ENCODE assay signal across 22 cellular contexts in genomic region chr3:72579191-72579580, GRCh38.
"Had no signal": no experiment of that assay in that cellular context is flagged by ENCODE, and none has a peak within 500 bp of the region (broad histone marks: within the 10 kb centered on the region; RNA-seq: fewer than 3 reads in every experiment).

No MANE protein-coding gene starts in this region.

- H3K9me3 ChIP-seq: MG63, SK-N-SH had no signal

- DNase-seq: Karpas-422, KG1, MG63, NCI-H1092 treated with DMSO at 0.1 percent for 48 hours, NCI-H1436, NCI-H187, NCI-H2029, NCI-H2081 treated with DMSO at 0.1 percent for 48 hours, NCI-H2171, NCI-H226, NCI-H446, NCI-H510A, NCI-H524 treated with DMSO at 0.1 percent for 48 hours, NCI-H69, NCI-H774, PC-3, SHP77, SK-N-SH had no signal

- H3K27me3 ChIP-seq: MG63 had no signal

- ATAC-seq: Panc1, PC-3 had no signal

- H3K4me3 ChIP-seq: MG63 had no signal

- FAIRE-seq: HTR-8/SVneo had no signal

- H3K9ac ChIP-seq: SK-N-SH had no signal

- H3K27ac ChIP-seq: HL-60, RWPE1 had no signal

- H3K36me3 ChIP-seq: MG63 had no signal

- H3K4me2 ChIP-seq: SK-N-SH had no signal
